ENCODE assay signal across 15 cellular contexts in the genomic region with DNA sequence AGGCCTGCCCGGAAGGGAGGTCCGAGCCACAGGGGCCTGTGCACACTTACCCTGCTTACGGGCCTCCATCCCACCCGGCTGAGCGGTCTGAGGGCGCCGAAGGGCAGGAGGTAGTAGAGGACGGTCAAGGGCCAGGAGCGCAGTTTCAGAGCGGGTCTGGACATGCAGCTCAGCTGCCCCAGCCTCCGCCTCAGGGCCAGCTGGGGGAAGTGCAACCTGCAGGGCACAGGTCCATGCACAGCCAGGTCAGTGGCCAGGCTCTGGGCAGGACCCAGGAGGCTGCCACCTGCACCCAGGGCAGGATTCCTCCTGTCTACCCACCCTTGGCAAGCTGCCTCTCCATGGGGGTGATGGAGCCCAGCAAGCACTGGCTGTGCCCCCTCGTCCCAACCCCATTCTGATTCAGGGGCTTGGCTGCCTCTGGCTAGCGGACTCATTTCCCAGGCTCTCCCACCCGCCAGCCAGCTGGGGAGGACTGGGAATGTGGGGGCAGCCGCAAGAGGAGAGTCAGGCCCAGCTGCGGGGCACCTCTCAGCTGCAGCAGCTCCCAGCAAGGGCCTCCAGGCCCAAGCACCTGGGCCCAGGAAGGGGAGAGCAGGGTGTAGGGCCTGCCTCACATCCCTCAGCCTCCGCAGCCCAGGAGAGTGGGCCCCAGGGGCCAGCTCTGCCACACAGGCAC. TPM values are rescaled to one million over a fixed set of nuclear protein-coding genes. Genes with fewer than 3 reads are reported as not detected.
DNase-seq lines count a peak whose midpoint lies in the region; ATAC-seq and TF ChIP-seq lines count a peak whose summit lies in the region.
"Had no signal": no experiment of that assay in that cellular context is flagged by ENCODE, and none has a peak within 500 bp of the region (broad histone marks: within the 10 kb centered on the region; RNA-seq: fewer than 3 reads in every experiment).

No MANE protein-coding gene starts in this region.

- H3K9ac ChIP-seq in mesenchymal stem cell (ENCODE audit: low read length), result no peak overlapping the region

- WGBS in mesenchymal stem cell, result 98% methylated on average over 17 of the region's 17 CpGs
- 97% methylated on average over 17 of the region's 17 CpGs; no CpG with 5 or more reads in 1 of the 2 donors for WGBS in upper lobe of left lung, 2 donors
- WGBS in esophagus muscularis mucosa, result 97% methylated on average over 12 of the region's 17 CpGs

- H3K36me3 Mint-ChIP-seq in activated naive CD8-positive, alpha-beta T cell treated with anti-CD3 and anti-CD28 coated beads, Interleukin-2, amount 50 U/mL, for 24 hours (ENCODE audit: low read depth), result peaks cover 27% of the 10 kb centered on the region
- H3K36me3 Mint-ChIP-seq in activated naive CD8-positive, alpha-beta T cell treated with anti-CD3 and anti-CD28 coated beads for 36 hours, result peaks cover 3% of the 10 kb centered on the region
- H3K36me3 Mint-ChIP-seq in brain, result peaks cover 11% of the 10 kb centered on the region

- H3K4me2 ChIP-seq in mesenchymal stem cell (ENCODE audit: low read length, poor library complexity, severe bottlenecking), result no peak overlapping the region

- H4K8ac ChIP-seq in mesenchymal stem cell (ENCODE audit: low read length), result peak overlapping the region; percentile 16

- H3K36me3 ChIP-seq in mesenchymal stem cell (ENCODE audit: control insufficient read depth in 1 of 2, insufficient read depth in 2 of 2, low read depth in 1 of 2, low read length in 2 of 2) (peaks cover 57 to 96% of the 10 kb centered on the region in 2 experiments), upper lobe of left lung (peaks cover 9 to 60% (median 40%) of the 10 kb centered on the region in 4 donors), esophagus muscularis mucosa (peaks cover 7 to 43% (median 36%) of the 10 kb centered on the region in 4 donors)

- peak overlapping the region; percentile 46 for H3K27ac Mint-ChIP-seq in activated naive CD8-positive, alpha-beta T cell treated with anti-CD3 and anti-CD28 coated beads, Interleukin-2, amount 50 U/mL, for 24 hours
- no peak overlapping the region for H3K27ac Mint-ChIP-seq in activated naive CD8-positive, alpha-beta T cell treated with anti-CD3 and anti-CD28 coated beads for 36 hours
- peak overlapping the region; percentile 51 to 99 (median 97) for H3K27ac Mint-ChIP-seq in brain

- no peaks in the 10 kb centered on the region for H3K27me3 Mint-ChIP-seq in activated naive CD8-positive, alpha-beta T cell treated with anti-CD3 and anti-CD28 coated beads, Interleukin-2, amount 50 U/mL, for 24 hours
- no peaks in the 10 kb centered on the region for H3K27me3 Mint-ChIP-seq in activated naive CD8-positive, alpha-beta T cell treated with anti-CD3 and anti-CD28 coated beads for 36 hours
- H3K27me3 Mint-ChIP-seq in brain, result peaks cover 3% of the 10 kb centered on the region
- H3K27me3 Mint-ChIP-seq: CD4-positive, CD25-positive, alpha-beta regulatory T cell; naive thymus-derived CD8-positive, alpha-beta T cell had no signal

- no peak overlapping the region for H3K4ac ChIP-seq in mesenchymal stem cell (ENCODE audit: low read depth in 1 of 2, low read length in 2 of 2)

- no peak overlapping the region for H3K4me3 ChIP-seq in mesenchymal stem cell (ENCODE audit: insufficient read depth in 1 of 2, low read depth in 1 of 2, low read length in 2 of 2)
- no peak overlapping the region for H3K4me3 ChIP-seq in upper lobe of left lung
- no peak overlapping the region for H3K4me3 ChIP-seq in esophagus muscularis mucosa

- H2BK15ac ChIP-seq in mesenchymal stem cell (ENCODE audit: low read depth, poor library complexity, severe bottlenecking), result peak overlapping the region; percentile 73

- H3K9me3 Mint-ChIP-seq in activated naive CD8-positive, alpha-beta T cell treated with anti-CD3 and anti-CD28 coated beads, Interleukin-2, amount 50 U/mL, for 24 hours, result no peaks in the 10 kb centered on the region
- H3K9me3 Mint-ChIP-seq in activated naive CD8-positive, alpha-beta T cell treated with anti-CD3 and anti-CD28 coated beads for 36 hours, result no peaks in the 10 kb centered on the region
- no peaks in the 10 kb centered on the region for H3K9me3 Mint-ChIP-seq in brain
- H3K9me3 Mint-ChIP-seq: naive thymus-derived CD8-positive, alpha-beta T cell had no signal

- TF ChIP-seq POLR2A in upper lobe of left lung (IDR thresholded peaks at IDR 0.05) (no peak), esophagus muscularis mucosa (IDR thresholded peaks at IDR 0.05; ENCODE audit: low read depth) (no peak)

- no peaks in the 10 kb centered on the region for H3K9me3 ChIP-seq in mesenchymal stem cell (ENCODE audit: control insufficient read depth, low read length)
- no peaks in the 10 kb centered on the region for H3K9me3 ChIP-seq in upper lobe of left lung
- no peaks in the 10 kb centered on the region for H3K9me3 ChIP-seq in esophagus muscularis mucosa

- TF ChIP-seq EP300 in upper lobe of left lung (IDR thresholded peaks at IDR 0.05), result no peak
- TF ChIP-seq EP300 in esophagus muscularis mucosa (IDR thresholded peaks at IDR 0.05), result no peak

- no peak overlapping the region for H3K14ac ChIP-seq in mesenchymal stem cell (ENCODE audit: low read length in 2 of 2)

- intact Hi-C loops in esophagus muscularis mucosa (cut with DNase I), result loop anchor here (10.0 kb wide), 1 partner anchor 279 kb away; the partner anchor contains the start of gene PATZ1

- peaks cover 24% of the 10 kb centered on the region for H3K4me1 Mint-ChIP-seq in activated naive CD8-positive, alpha-beta T cell treated with anti-CD3 and anti-CD28 coated beads, Interleukin-2, amount 50 U/mL, for 24 hours
- H3K4me1 Mint-ChIP-seq in activated naive CD8-positive, alpha-beta T cell treated with anti-CD3 and anti-CD28 coated beads for 36 hours, result peaks cover 27% of the 10 kb centered on the region
- peaks cover 53% of the 10 kb centered on the region for H3K4me1 Mint-ChIP-seq in brain

- H2BK120ac ChIP-seq in mesenchymal stem cell (ENCODE audit: low read depth, low read length), result no peak overlapping the region

- no peak overlapping the region for H3K4me3 Mint-ChIP-seq in activated naive CD8-positive, alpha-beta T cell treated with anti-CD3 and anti-CD28 coated beads, Interleukin-2, amount 50 U/mL, for 24 hours
- H3K4me3 Mint-ChIP-seq in activated naive CD8-positive, alpha-beta T cell treated with anti-CD3 and anti-CD28 coated beads for 36 hours, result no peak overlapping the region
- no peak overlapping the region for H3K4me3 Mint-ChIP-seq in brain

- H2AFZ ChIP-seq in mesenchymal stem cell (ENCODE audit: low read depth, low read length), result no peak overlapping the region

- DNase-seq in activated naive CD8-positive, alpha-beta T cell treated with anti-CD3 and anti-CD28 coated beads, Interleukin-2, amount 50 U/mL, for 24 hours, result no peak
- no peak for DNase-seq in activated naive CD8-positive, alpha-beta T cell treated with anti-CD3 and anti-CD28 coated beads for 36 hours
- DNase-seq in mesenchymal stem cell (no peak), upper lobe of left lung (no peak), esophagus muscularis mucosa (ENCODE audit: extremely low spot score) (no peak), GM10266 (ENCODE audit: extremely low spot score) (no peak)
- DNase-seq: activated CD4-positive, alpha-beta T cell treated with anti-CD3 and anti-CD28 coated beads for 4 hours; CD4-positive, CD25-positive, alpha-beta regulatory T cell; erythroblast; foreskin melanocyte; HCEC 1CT; naive thymus-derived CD8-positive, alpha-beta T cell had no signal

- H2BK5ac ChIP-seq in mesenchymal stem cell (ENCODE audit: low read depth, low read length, poor library complexity, severe bottlenecking), result no peak overlapping the region

- TF ChIP-seq CTCF in brain (conservative IDR thresholded peaks at IDR 0.05) (no peak), upper lobe of left lung (IDR thresholded peaks at IDR 0.05) (no peak), esophagus muscularis mucosa (IDR thresholded peaks at IDR 0.05) (no peak), GM10266 (IDR thresholded peaks at IDR 0.05; ENCODE audit: control insufficient read depth, insufficient read depth, low read depth, missing control alignments) (no peak)

- no peak overlapping the region for H3K23ac ChIP-seq in mesenchymal stem cell (ENCODE audit: low read length in 2 of 2)

- H3K4me1 ChIP-seq in mesenchymal stem cell (ENCODE audit: control insufficient read depth, insufficient read depth, low read depth, low read length) (peaks cover 52% of the 10 kb centered on the region), upper lobe of left lung (peaks cover 31 to 38% (median 37%) of the 10 kb centered on the region in 4 donors), esophagus muscularis mucosa (peaks cover 32 to 50% (median 40%) of the 10 kb centered on the region in 4 donors)

- no peak overlapping the region for H2BK12ac ChIP-seq in mesenchymal stem cell (ENCODE audit: low read length in 2 of 2)

- no peak overlapping the region for H3K18ac ChIP-seq in mesenchymal stem cell (ENCODE audit: low read depth in 1 of 2, low read length in 2 of 2)

- no peak overlapping the region for H4K91ac ChIP-seq in mesenchymal stem cell (ENCODE audit: low read length)

- H2AK5ac ChIP-seq in mesenchymal stem cell (ENCODE audit: low read length, severe bottlenecking), result peak overlapping the region; percentile 11

- H3K27me3 ChIP-seq in mesenchymal stem cell (ENCODE audit: control insufficient read depth in 1 of 2, insufficient read depth in 1 of 2, low read length in 2 of 2) (no peaks in the 10 kb centered on the region), upper lobe of left lung (no peaks in the 10 kb centered on the region), esophagus muscularis mucosa (no peaks in the 10 kb centered on the region)

- H3K27ac ChIP-seq in mesenchymal stem cell (ENCODE audit: low read length, poor library complexity, severe bottlenecking), result no peak overlapping the region
- H3K27ac ChIP-seq in upper lobe of left lung, result no peak overlapping the region
- H3K27ac ChIP-seq in esophagus muscularis mucosa (replicated peaks in 1 of 4), result no peak overlapping the region

- peaks cover 12% of the 10 kb centered on the region for H3K79me1 ChIP-seq in mesenchymal stem cell (replicated peaks; ENCODE audit: low read length, poor library complexity, severe bottlenecking)

- ATAC-seq in activated naive CD8-positive, alpha-beta T cell treated with anti-CD3 and anti-CD28 coated beads, Interleukin-2, amount 50 U/mL, for 24 hours, result no peak
- ATAC-seq in upper lobe of left lung (ENCODE audit: low FRiP score in 2 of 2) (no peak), GM19328 (IDR thresholded peaks at IDR 0.05; ENCODE audit: unreplicated experiment) (no peak)
- ATAC-seq: naive thymus-derived CD8-positive, alpha-beta T cell; Right ventricle myocardium inferior had no signal

RNA-seq across cellular contexts. Expression of gene PISD, which starts 38.2 kb away (rescaled TPM):
- total RNA-seq in activated naive CD8-positive, alpha-beta T cell treated with anti-CD3 and anti-CD28 coated beads for 36 hours, result 10 to 100 TPM; 43.4 to 45.8 TPM
- polyA plus RNA-seq in brain (ENCODE audit: insufficient read depth, low read depth, low replicate concordance), result 43.0 TPM
- 31.5 TPM for polyA plus RNA-seq in mesenchymal stem cell (2013, experiment 1 of 2)
- 31.2 TPM for polyA plus RNA-seq in mesenchymal stem cell (2013, experiment 2 of 2)
- total RNA-seq in upper lobe of left lung, result 10 to 100 TPM; 18.4 to 81.8 (median 53.9) TPM
- 10 to 100 TPM; 14.1 to 40.1 (median 26.2) TPM for total RNA-seq in esophagus muscularis mucosa
